ENCODE assay signal across 15 cellular contexts in the genomic region with DNA sequence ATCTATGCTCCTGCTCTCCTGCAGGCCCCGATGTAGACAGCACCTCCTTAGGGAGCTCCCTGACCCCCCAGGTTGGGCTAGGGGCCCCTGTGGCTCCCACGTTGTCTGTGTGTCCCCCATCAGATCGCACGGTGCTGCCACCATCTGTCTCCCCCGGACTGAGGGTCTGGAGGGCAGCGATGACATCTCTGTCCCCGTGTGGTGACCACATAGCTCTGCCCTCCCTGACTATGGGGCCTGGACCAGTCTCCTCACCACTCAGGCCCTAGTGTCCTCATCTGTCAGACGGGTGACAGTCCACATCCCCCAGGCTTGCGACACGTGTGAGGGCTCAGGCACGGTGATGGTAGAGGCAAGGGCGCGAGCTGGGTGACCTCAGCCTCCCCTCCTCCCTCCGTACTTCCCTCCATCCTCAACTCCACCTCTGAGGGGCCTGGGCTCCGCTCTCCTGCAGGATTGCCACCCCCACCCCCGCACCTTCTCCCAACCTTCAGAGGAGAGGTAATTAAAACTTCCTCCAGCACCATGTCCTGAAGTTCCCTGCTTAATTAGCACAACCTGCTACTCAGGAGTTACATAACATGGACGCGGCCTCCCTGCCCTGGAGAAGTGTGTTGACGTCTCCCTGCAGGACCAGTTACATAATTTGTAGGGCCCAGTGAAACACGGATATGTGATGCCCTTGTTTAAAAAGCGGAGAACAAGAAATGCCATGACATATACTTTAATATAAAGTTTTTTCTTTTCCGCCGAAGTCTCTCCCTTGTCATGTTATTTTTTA.
"Had no signal": no experiment of that assay in that cellular context is flagged by ENCODE, and none has a peak within 500 bp of the region (broad histone marks: within the 10 kb centered on the region; RNA-seq: fewer than 3 reads in every experiment).

No MANE protein-coding gene starts in this region.

- H3K4me1 Mint-ChIP-seq: T-cell had no signal

- H3K27ac ChIP-seq: esophagus muscularis mucosa, parathyroid adenoma, SK-N-MC had no signal

- H3K27ac Mint-ChIP-seq: activated CD8-positive, alpha-beta T cell treated with anti-CD3 and anti-CD28 coated beads for 36 hours; activated naive CD4-positive, alpha-beta T cell treated with anti-CD3 and anti-CD28 coated beads, Interleukin-2, amount 50 U/mL, for 72 hours; activated T-helper 2 cell treated with anti-CD3 and anti-CD28 coated beads, Interferon-gamma antibody, Interleukin-2, Interleukin-4, amounts not matched to agents 10 μg/mL and 5 μg/mL and 100 μg/mL, durations not matched to agents 14 hours and 24 hours and 36 hours; T-cell had no signal

- DNase-seq: activated CD8-positive, alpha-beta T cell treated with anti-CD3 and anti-CD28 coated beads for 36 hours; activated T-cell treated with anti-CD3 and anti-CD28 coated beads for 4 hours; amygdala; left cardiac atrium; small intestine; T1000; trophoblast cell had no signal

- H3K36me3 ChIP-seq: esophagus muscularis mucosa had no signal

- H3K9me3 Mint-ChIP-seq: neural crest cell had no signal

- H3K4me3 ChIP-seq: esophagus muscularis mucosa, SK-N-MC had no signal

- H3K4me3 Mint-ChIP-seq: activated CD8-positive, alpha-beta T cell treated with anti-CD3 and anti-CD28 coated beads for 36 hours; brain; neural crest cell; T-cell had no signal

- H3K36me3 Mint-ChIP-seq: brain, T-cell had no signal

- ATAC-seq: activated CD8-positive, alpha-beta T cell treated with anti-CD3 and anti-CD28 coated beads for 36 hours; activated naive CD4-positive, alpha-beta T cell treated with anti-CD3 and anti-CD28 coated beads, Interleukin-2, amount 50 U/mL, for 72 hours; left cardiac atrium; T-cell had no signal
